Comparison of ENCODE assay signal across 8 cellular contexts in genomic region chr6:16320533-16321340, GRCh38.
DNase-seq lines count a peak whose midpoint lies in the region; ATAC-seq and TF ChIP-seq lines count a peak whose summit lies in the region.

No MANE protein-coding gene starts in this region.

- H3K27me3 ChIP-seq in smooth muscle cell (ENCODE audit: low read depth): no peaks in the 10 kb centered on the region

- H3F3A ChIP-seq in smooth muscle cell (ENCODE audit: low read depth): peaks cover 31% of the 10 kb centered on the region

- intact Hi-C loops in Right ventricle myocardium superior (cut with DNase I): no loop called here

- peak overlapping the region; percentile 74 for H3K4me2 ChIP-seq in smooth muscle cell

- H3K4me3 ChIP-seq in HFF-Myc (replicated peaks; ENCODE audit: low read depth, low read length) (peak overlapping the region; percentile 10), WI38 (ENCODE audit: low read depth, low read length) (peak overlapping the region; percentile 14), smooth muscle cell (peak overlapping the region; percentile 6)

- TF ChIP-seq CTCF in HFF-Myc (IDR thresholded peaks at IDR 0.05; ENCODE audit: low read depth, low read length, missing control alignments) (no peak), WI38 (IDR thresholded peaks at IDR 0.05; ENCODE audit: low read depth, low read length) (no peak), smooth muscle cell (IDR thresholded peaks at IDR 0.05; ENCODE audit: borderline replicate concordance, insufficient read depth, poor library complexity, severe bottlenecking) (no peak)

- WGBS in smooth muscle cell (ENCODE audit: low lambda C conversion rate): 56% methylated on average over 21 of the region's 21 CpGs

- peaks cover 5% of the 10 kb centered on the region for H3K4me1 ChIP-seq in smooth muscle cell (ENCODE audit: low read depth)

- DNase-seq in HFF-Myc (ENCODE audit: extremely low read depth, low read depth): no peak
- no peak for DNase-seq in Right ventricle myocardium superior
- no peak for DNase-seq in smooth muscle cell (lab: John Stamatoyannopoulos, UW; ENCODE audit: unreplicated experiment)

- peaks cover 95% of the 10 kb centered on the region for H4K20me1 ChIP-seq in smooth muscle cell (ENCODE audit: low read depth)

- peaks cover 3% of the 10 kb centered on the region for H3K79me2 ChIP-seq in smooth muscle cell (ENCODE audit: low read depth)

- peak; percentile 47 for ATAC-seq in Right ventricle myocardium superior (ENCODE audit: poor library complexity)
- no peak for ATAC-seq in HG03095 (IDR thresholded peaks at IDR 0.05; ENCODE audit: unreplicated experiment)
- no peak for ATAC-seq in HG02642 (IDR thresholded peaks at IDR 0.05; ENCODE audit: poor library complexity, unreplicated experiment)
- ATAC-seq in GM19023 (IDR thresholded peaks at IDR 0.05; ENCODE audit: unreplicated experiment): no peak
- ATAC-seq in HG02763 (IDR thresholded peaks at IDR 0.05; ENCODE audit: unreplicated experiment): no peak

- H3K9ac ChIP-seq in smooth muscle cell (ENCODE audit: low read depth): peak overlapping the region; percentile 69

- H2AFZ ChIP-seq in smooth muscle cell (ENCODE audit: low read depth): no peak overlapping the region

- peak overlapping the region; percentile 92 for H3K27ac ChIP-seq in smooth muscle cell (ENCODE audit: low read depth)

- no peaks in the 10 kb centered on the region for H3K9me3 ChIP-seq in smooth muscle cell (replicated peaks; ENCODE audit: low read depth)

- peaks cover 2% of the 10 kb centered on the region for H3K36me3 ChIP-seq in smooth muscle cell (ENCODE audit: low read depth)
